Comparison of ENCODE assay signal across 22 cellular contexts in the genomic region with DNA sequence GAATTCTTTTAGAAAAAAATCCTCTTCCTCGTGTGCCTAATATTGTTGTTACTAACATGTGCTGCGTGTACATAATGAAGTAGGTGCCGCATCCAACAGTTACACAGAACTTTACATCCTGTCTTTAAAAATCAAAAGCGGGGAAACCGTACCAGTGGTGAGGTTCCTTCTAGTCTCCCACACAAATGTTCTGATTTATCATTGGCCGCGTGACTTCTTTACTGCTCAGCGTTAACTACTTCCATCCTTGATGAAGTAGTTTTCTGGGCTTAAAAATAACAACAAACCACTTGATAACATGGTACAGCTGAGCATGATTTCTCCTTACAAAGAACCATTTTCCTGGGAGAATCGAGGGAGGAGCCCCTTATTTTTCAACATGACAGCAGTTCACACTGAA. TPM values are rescaled to one million over a fixed set of nuclear protein-coding genes. Genes with fewer than 3 reads are reported as not detected.
DNase-seq lines count a peak whose midpoint lies in the region; TF ChIP-seq lines count a peak whose summit lies in the region.
"Had no signal": no experiment of that assay in that cellular context is flagged by ENCODE, and none has a peak within 500 bp of the region (broad histone marks: within the 10 kb centered on the region; RNA-seq: fewer than 3 reads in every experiment).

No MANE protein-coding gene starts in this region.

- 0 out of 2 replicates have a peak overlapping the region, but pooled peaks have one; percentile 15 for H2AFZ ChIP-seq in Loucy (ENCODE audit: low read length)
- H2AFZ ChIP-seq: neural progenitor cell had no signal

- CTCF ChIA-PET in Caco-2 (lab: Charles Lee) = no interaction called here

- H3K4me3 Mint-ChIP-seq in Caco-2 (ENCODE audit: unreplicated experiment) (peak overlapping the region; percentile 28), endothelial cell (ENCODE audit: unreplicated experiment) (no peak overlapping the region)
- H3K4me3 Mint-ChIP-seq: B cell, immature natural killer cell, memory B cell, neural progenitor cell had no signal

- H3K36me3 ChIP-seq in Caco-2 (ENCODE audit: control insufficient read depth, insufficient read depth, low read length) (no peaks in the 10 kb centered on the region; the same call in 1 of the 2 replicates), Loucy (ENCODE audit: insufficient read depth, low read length) (no peaks in the 10 kb centered on the region), sigmoid colon (no peaks in the 10 kb centered on the region)
- H3K36me3 ChIP-seq: neural progenitor cell, SJCRH30 had no signal

- no peaks in the 10 kb centered on the region for H3K79me2 ChIP-seq in Loucy (ENCODE audit: insufficient read depth, low read length)

- no peaks in the 10 kb centered on the region for H3K9me3 Mint-ChIP-seq in Caco-2 (ENCODE audit: unreplicated experiment)
- no peaks in the 10 kb centered on the region for H3K9me3 Mint-ChIP-seq in endothelial cell (ENCODE audit: unreplicated experiment)

- no peak overlapping the region for H3K4me2 ChIP-seq in Loucy (ENCODE audit: low read depth, low read length, poor library complexity, severe bottlenecking)
- H3K4me2 ChIP-seq: neural progenitor cell had no signal

- H3K4me1 Mint-ChIP-seq in Caco-2 (ENCODE audit: low read depth, unreplicated experiment) (peaks cover 52% of the 10 kb centered on the region), endothelial cell (ENCODE audit: unreplicated experiment) (peaks cover 11% of the 10 kb centered on the region)
- H3K4me1 Mint-ChIP-seq: B cell, immature natural killer cell, memory B cell had no signal

- no peak overlapping the region for H3K4me3 ChIP-seq in Caco-2 (ENCODE audit: low read depth, low read length)
- H3K4me3 ChIP-seq in Loucy (ENCODE audit: low read length, poor library complexity, severe bottlenecking) = no peak overlapping the region
- H3K4me3 ChIP-seq in sigmoid colon = no peak overlapping the region
- H3K4me3 ChIP-seq: neural progenitor cell, SJCRH30 had no signal

- H3K36me3 Mint-ChIP-seq in Caco-2 (ENCODE audit: insufficient read depth, unreplicated experiment) (peaks cover 37% of the 10 kb centered on the region), endothelial cell (ENCODE audit: low read depth, unreplicated experiment) (no peaks in the 10 kb centered on the region)
- H3K36me3 Mint-ChIP-seq: neural progenitor cell had no signal

- peak overlapping the region; percentile 35 to 69 (median 53) for H3K27ac ChIP-seq in sigmoid colon
- H3K27ac ChIP-seq: neural progenitor cell, SJCRH30 had no signal

- no peak for TF ChIP-seq EP300 in sigmoid colon (IDR thresholded peaks at IDR 0.05)

- peak overlapping the region; percentile 94 for H3K27ac Mint-ChIP-seq in Caco-2 (ENCODE audit: unreplicated experiment)
- no peak overlapping the region for H3K27ac Mint-ChIP-seq in endothelial cell (ENCODE audit: unreplicated experiment)
- H3K27ac Mint-ChIP-seq: B cell, immature natural killer cell, memory B cell, neural progenitor cell had no signal

- H4K20me1 ChIP-seq in Loucy (ENCODE audit: insufficient read depth, low read length, poor library complexity, severe bottlenecking) = no peaks in the 10 kb centered on the region

- H3K9me2 ChIP-seq in Loucy (replicated peaks; ENCODE audit: low read depth, low read length) = no peaks in the 10 kb centered on the region

- 0 out of 2 replicates have a peak, but pooled peaks cover 10% of the 10 kb centered on the region for H3K9me3 ChIP-seq in Caco-2
- H3K9me3 ChIP-seq in Loucy (ENCODE audit: insufficient read depth, low read depth, low read length) = no peaks in the 10 kb centered on the region
- H3K9me3 ChIP-seq in sigmoid colon = no peaks in the 10 kb centered on the region

- H3K4me1 ChIP-seq in Caco-2 (peaks cover 63% of the 10 kb centered on the region), Loucy (ENCODE audit: insufficient read depth, low read length, poor library complexity, severe bottlenecking) (no peaks in the 10 kb centered on the region), sigmoid colon (peaks cover 0 to 7% (median 0%) of the 10 kb centered on the region in 4 donors)

- 58 to 76% methylated on average over 9 of the region's 9 CpGs for WGBS in sigmoid colon, 2 donors

- intact Hi-C loops in Caco-2 (cut with micrococcal nuclease; ENCODE audit: unreplicated experiment) (loop anchor here (2.0 to 10.0 kb wide), 2 partner anchors 20 to 598 kb away; a partner anchor contains a TSS), sigmoid colon (cut with DNase I) (no loop called here)

- no peak for DNase-seq in Caco-2
- DNase-seq in fibroblast of peridontal ligament (ENCODE audit: extremely low read depth) = peak; percentile 22
- peak; percentile 39 for DNase-seq in sigmoid colon
- no peak for DNase-seq in NCI-H187 (lab: John Stamatoyannopoulos, UW)
- no peak for DNase-seq in endothelial cell (ENCODE audit: low spot score)
- DNase-seq in NK-92 treated with Interleukin-12 subunit alpha and Interleukin-12 subunit beta, amount 100 ng/mL, for 24 hours (lab: John Stamatoyannopoulos, UW) = no peak
- no peak for DNase-seq in amniotic stem cell (lab: John Stamatoyannopoulos, UW)
- DNase-seq: activated CD4-positive, alpha-beta T cell treated with anti-CD3 and anti-CD28 coated beads for 4 hours; activated T-cell treated with anti-CD3 and anti-CD28 coated beads, Interleukin-2, amount 50 U/mL, for 1 hour; glutamatergic neuron; HCEC 1CT; immature natural killer cell; NCI-H2029; NCI-H526 treated with DMSO at 0.1 percent for 48 hours; OCI-M1; SJCRH30; stimulated activated CD4-positive, alpha-beta T cell treated with anti-CD3 and anti-CD28 coated beads, Interleukin-2, amount 100 ng/mL, for 24 hours had no signal

- POLR2A ChIA-PET in Caco-2 (lab: Charles Lee) = no interaction called here

- H3K27me3 ChIP-seq in Caco-2 (replicated peaks; ENCODE audit: control insufficient read depth, insufficient read depth, low read length) (no peaks in the 10 kb centered on the region), Loucy (ENCODE audit: insufficient read depth, low read length, poor library complexity, severe bottlenecking) (no peaks in the 10 kb centered on the region), sigmoid colon (no peaks in the 10 kb centered on the region)
- H3K27me3 ChIP-seq: neural progenitor cell, SJCRH30 had no signal

- TF ChIP-seq CTCF in Caco-2 (IDR thresholded peaks at IDR 0.05; ENCODE audit: insufficient read depth in 1 of 2, low read depth in 1 of 2, low read length in 1 of 2, severe bottlenecking in 1 of 2, unreplicated experiment in 1 of 2) (no peak), Loucy (conservative IDR thresholded peaks at IDR 0.05; ENCODE audit: low read length) (no peak), sigmoid colon (IDR thresholded peaks at IDR 0.05) (no peak), endothelial cell (IDR thresholded peaks at IDR 0.05; ENCODE audit: unreplicated experiment) (no peak)

- no TSS peak for BruUV-seq in Caco-2 (replicated peaks; lab: Mats Ljungman, UMichigan)

- no peaks in the 10 kb centered on the region for H3K27me3 Mint-ChIP-seq in Caco-2 (ENCODE audit: insufficient read depth, unreplicated experiment)
- peaks cover 3% of the 10 kb centered on the region for H3K27me3 Mint-ChIP-seq in endothelial cell (ENCODE audit: unreplicated experiment)

- TF ChIP-seq POLR2A in sigmoid colon (IDR thresholded peaks at IDR 0.05) = no peak

- no peaks in the 10 kb centered on the region for H3F3A ChIP-seq in Loucy (ENCODE audit: low read depth)

- H3K9ac ChIP-seq in Loucy (ENCODE audit: low read depth, low read length, poor library complexity, severe bottlenecking) = no peak overlapping the region
- H3K9ac ChIP-seq: neural progenitor cell had no signal

RNA-seq across cellular contexts. Expression of a gene that starts 9.7 kb away (rescaled TPM):
- total RNA-seq in Caco-2 (2022) (41.6 and 53.4 TPM in 2 replicates), sigmoid colon (10 to 100 TPM in 2 of 4 donors, 1 to 10 TPM in 2; 6.1 to 12.0 (median 10.4) TPM), endothelial cell (ENCODE audit: unreplicated experiment) (6.8 TPM)
- 10 to 100 TPM in 1 of 3 donors, 1 to 10 TPM in 2; 4.8 to 12.0 (median 9.5) TPM for polyA plus RNA-seq in sigmoid colon
- total RNA-seq: MCF 10A had no signal

Comparison
In these comparisons a context has a peak if more than half of its experiments do, and no peak if none do; other contexts are left out.
1. DNase-seq: peak in fibroblast of peridontal ligament (single experiment) and sigmoid colon (single experiment); none in Caco-2 (0 of 2), NCI-H187 (0 of 2), endothelial cell (single experiment), NK-92 treated with Interleukin-12 subunit alpha and Interleukin-12 subunit beta, amount 100 ng/mL, for 24 hours (single experiment) and amniotic stem cell (single experiment).